Comparison of ENCODE assay signal across 11 cellular contexts in genomic region chr7:131538791-131539179, GRCh38. TPM values are rescaled to one million over a fixed set of nuclear protein-coding genes. Genes with fewer than 3 reads are reported as not detected.
DNase-seq lines count a peak whose midpoint lies in the region; ATAC-seq, FAIRE-seq and TF ChIP-seq lines count a peak whose summit lies in the region.
"Had no signal": no experiment of that assay in that cellular context is flagged by ENCODE, and none has a peak within 500 bp of the region (broad histone marks: within the 10 kb centered on the region; RNA-seq: fewer than 3 reads in every experiment).

No MANE protein-coding gene starts in this region.

- no peak for TF ChIP-seq CTCF in D721Med (IDR thresholded peaks at IDR 0.05; ENCODE audit: insufficient read depth, missing control alignments)
- no peak for TF ChIP-seq CTCF in PC-3 (conservative IDR thresholded peaks at IDR 0.05; ENCODE audit: low read depth, low read length)

- H3K27ac ChIP-seq in PC-3 (ENCODE audit: low read length) = peak overlapping the region; percentile 87
- peak overlapping the region; percentile 30 for H3K27ac ChIP-seq in trophoblast cell (ENCODE audit: low read depth, low read length)
- H3K27ac ChIP-seq: ascending aorta had no signal

- H4K91ac ChIP-seq in trophoblast cell (ENCODE audit: low read depth, low read length) = peak overlapping the region; percentile 84

- H3K36me3 ChIP-seq in PC-3 (ENCODE audit: low read depth, low read length) (no peaks in the 10 kb centered on the region), trophoblast cell (ENCODE audit: control insufficient read depth in 1 of 2, insufficient read depth in 2 of 2, low read length in 2 of 2) (peaks cover 2 to 6% of the 10 kb centered on the region in 2 experiments)
- H3K36me3 ChIP-seq: ascending aorta had no signal

- no peaks in the 10 kb centered on the region for H3K27me3 ChIP-seq in PC-3 (ENCODE audit: low read length)
- H3K27me3 ChIP-seq in trophoblast cell (ENCODE audit: insufficient read depth, low read length) = no peaks in the 10 kb centered on the region
- H3K27me3 ChIP-seq: ascending aorta had no signal

- H3K4me2 ChIP-seq in PC-3 (ENCODE audit: low read length) (peak overlapping the region; percentile 47), trophoblast cell (ENCODE audit: low read length) (no peak overlapping the region)

- H2AFZ ChIP-seq in PC-3 (ENCODE audit: low read length) (peak overlapping the region; percentile 54), trophoblast cell (ENCODE audit: insufficient read depth, low read length, poor library complexity) (peak overlapping the region; percentile 53)

- POLR2A ChIA-PET in PC-3 (lab: Charles Lee; ENCODE audit: unreplicated experiment) = no interaction called here

- no CpG with 5 or more reads among the region's 8 CpGs for WGBS in trophoblast cell (ENCODE audit: extremely low coverage, insufficient coverage, insufficient read length)

- H3K4me3 ChIP-seq in PC-3 (ENCODE audit: low read length) (no peak overlapping the region), trophoblast cell (ENCODE audit: low read depth, low read length) (no peak overlapping the region)
- H3K4me3 ChIP-seq: ascending aorta had no signal

- peak overlapping the region; percentile 56 for H3K14ac ChIP-seq in trophoblast cell (ENCODE audit: low read length)

- intact Hi-C loops in PC-3 (cut with micrococcal nuclease) (loop anchor here (2.0 kb wide), 2 partner anchors 14 to 26 kb away; no protein-coding TSS in a partner anchor), Right ventricle myocardium inferior (cut with DNase I) (no loop called here)

- peaks cover 9% of the 10 kb centered on the region for H3K79me1 ChIP-seq in trophoblast cell (ENCODE audit: low read length)

- peak overlapping the region; percentile 60 for H3K18ac ChIP-seq in trophoblast cell (ENCODE audit: low read length)

- CTCF ChIA-PET in PC-3 (lab: Charles Lee) = interaction anchor here (0.5 to 1.0 kb wide), 2 partner anchors 8 to 87 kb away, joined by 3 to 8 read pairs; no protein-coding TSS in a partner anchor

- peak overlapping the region; percentile 75 for H2BK12ac ChIP-seq in trophoblast cell (ENCODE audit: low read length)

- H3K4me1 ChIP-seq in PC-3 (ENCODE audit: insufficient read depth, low read length) (peaks cover 35% of the 10 kb centered on the region), trophoblast cell (ENCODE audit: control insufficient read depth in 1 of 2, insufficient read depth in 2 of 2, low read length in 2 of 2) (peaks cover 26 to 32% of the 10 kb centered on the region in 2 experiments)
- H3K4me1 ChIP-seq: ascending aorta had no signal

- H2BK120ac ChIP-seq in trophoblast cell (ENCODE audit: insufficient read depth, low read length, poor library complexity) = peak overlapping the region; percentile 23

- peak overlapping the region; percentile 45; the same call in 1 of the 2 replicates for H3K9ac ChIP-seq in PC-3 (ENCODE audit: low read length)
- H3K9ac ChIP-seq in trophoblast cell (ENCODE audit: low read length) = no peak overlapping the region

- H3K4ac ChIP-seq in trophoblast cell (ENCODE audit: low read depth, low read length) = peak overlapping the region; percentile 40

- no peaks in the 10 kb centered on the region for H3F3A ChIP-seq in PC-3 (ENCODE audit: low read length, unreplicated experiment)

- TSS peak; percentile 95 for BruUV-seq in PC-3 (replicated peaks; lab: Mats Ljungman, UMichigan)

- H3K23ac ChIP-seq in trophoblast cell (ENCODE audit: low read length) = no peak overlapping the region

- peak; percentile 89 for DNase-seq in D721Med (ENCODE audit: insufficient read length, low spot score)
- DNase-seq in PC-3 = peak; percentile 27
- peak; percentile 50 for DNase-seq in Right ventricle myocardium inferior (ENCODE audit: missing footprints)
- no peak for DNase-seq in trophoblast cell
- no peak for DNase-seq in SHP77 treated with DMSO at 0.1 percent for 48 hours (lab: John Stamatoyannopoulos, UW)
- DNase-seq in DMS153 (lab: John Stamatoyannopoulos, UW) = no peak
- no peak for DNase-seq in SHP77 (lab: John Stamatoyannopoulos, UW)
- DNase-seq in activated gamma-delta T cell (lab: John Stamatoyannopoulos, UW) = no peak
- DNase-seq: NCI-H1436, SIG-M5 had no signal

- peak overlapping the region; percentile 13 for H4K12ac ChIP-seq in trophoblast cell (ENCODE audit: low read depth, low read length)

- peak overlapping the region; percentile 36 for H2BK5ac ChIP-seq in trophoblast cell (ENCODE audit: low read depth, low read length, poor library complexity)

- H2AK5ac ChIP-seq in trophoblast cell (ENCODE audit: low read length) = peak overlapping the region; percentile 31

- H4K20me1 ChIP-seq in PC-3 (ENCODE audit: low read length) = no peaks in the 10 kb centered on the region

- H3K9me2 ChIP-seq in PC-3 (replicated peaks; ENCODE audit: low read length) = no peaks in the 10 kb centered on the region

- ATAC-seq in PC-3 (peak; percentile 46), Right ventricle myocardium inferior (peak; percentile 72)

- peaks cover 80% of the 10 kb centered on the region for H3K79me2 ChIP-seq in PC-3 (ENCODE audit: low read length)
- H3K79me2 ChIP-seq in trophoblast cell (ENCODE audit: control insufficient read depth, insufficient read depth, low read length, poor library complexity) = peaks cover 4% of the 10 kb centered on the region

- no peaks in the 10 kb centered on the region for H3K9me3 ChIP-seq in PC-3 (ENCODE audit: low read length)
- H3K9me3 ChIP-seq in trophoblast cell (ENCODE audit: insufficient read depth, low read depth, low read length) = peaks cover 2% of the 10 kb centered on the region
- H3K9me3 ChIP-seq: ascending aorta had no signal

- FAIRE-seq in D721Med (lab: Jason Lieb, UNC) = no peak

- peak overlapping the region; percentile 67 for H4K8ac ChIP-seq in trophoblast cell (ENCODE audit: low read depth, low read length)

RNA-seq across cellular contexts. Expression of gene PODXL, which starts 17.6 kb away (rescaled TPM):
- total RNA-seq in PC-3 (2014; rRNA removed) = 44.2 and 80.5 TPM in 2 replicates
- 59.0 TPM for total RNA-seq in Right ventricle myocardium inferior
- 124 and 125 TPM in 2 replicates for polyA plus RNA-seq in trophoblast cell (2013)

Comparison
In these comparisons a context has a peak if more than half of its experiments do, and no peak if none do; other contexts are left out.
1. DNase-seq: peak in D721Med (single experiment), PC-3 (single experiment) and Right ventricle myocardium inferior (single experiment); none in trophoblast cell (0 of 2), SHP77 treated with DMSO at 0.1 percent for 48 hours (single experiment), DMS153 (single experiment), SHP77 (0 of 2) and activated gamma-delta T cell (single experiment).